In genomic region chr17:2685696-2686095, GRCh38 we compare ENCODE assay signal across 19 cellular contexts. TPM values are rescaled to one million over a fixed set of nuclear protein-coding genes. Genes with fewer than 3 reads are reported as not detected.
DNase-seq lines count a peak whose midpoint lies in the region; ATAC-seq and TF ChIP-seq lines count a peak whose summit lies in the region.
"Had no signal": no experiment of that assay in that cellular context is flagged by ENCODE, and none has a peak within 500 bp of the region (broad histone marks: within the 10 kb centered on the region; RNA-seq: fewer than 3 reads in every experiment).

No MANE protein-coding gene starts in this region.

- no peak overlapping the region for H3K4me2 ChIP-seq in H9 (ENCODE audit: insufficient read depth, insufficient read length, low read length)

- no peak overlapping the region for H3K56ac ChIP-seq in H9 (ENCODE audit: insufficient read length, low read depth, low read length)

- no peaks in the 10 kb centered on the region for H3K79me1 ChIP-seq in H9 (ENCODE audit: insufficient read depth, low read depth, low read length, poor library complexity, severe bottlenecking)

- H3K4me3 ChIP-seq in BE2C (ENCODE audit: low read depth, low read length) (no peak overlapping the region), left ventricle myocardium inferior (no peak overlapping the region)
- H3K4me3 ChIP-seq: heart right ventricle, vagina had no signal

- no peak overlapping the region for H2BK120ac ChIP-seq in H9 (ENCODE audit: low read depth, low read length, poor library complexity, severe bottlenecking)

- H3K4ac ChIP-seq in H9 (ENCODE audit: low read depth, low read length) = no peak overlapping the region

- no peak overlapping the region for H4K8ac ChIP-seq in H9 (replicated peaks; ENCODE audit: insufficient read length, low read depth, low read length)

- no peak overlapping the region for H3T11ph ChIP-seq in H9 (ENCODE audit: low read length)

- H3K27ac ChIP-seq in H9 (ENCODE audit: insufficient read length, low read depth, low read length) (no peak overlapping the region), left ventricle myocardium inferior (replicated peaks) (peak overlapping the region; percentile 75)
- H3K27ac ChIP-seq: vagina had no signal

- H2BK5ac ChIP-seq in H9 (ENCODE audit: insufficient read length, low read length) = no peak overlapping the region

- H2BK12ac ChIP-seq in H9 (ENCODE audit: insufficient read length, low read depth, low read length) = no peak overlapping the region

- ATAC-seq in HG03439 (IDR thresholded peaks at IDR 0.05; ENCODE audit: unreplicated experiment) = no peak
- ATAC-seq: activated CD4-positive, CD25-positive, alpha-beta regulatory T cell treated with anti-CD3 and anti-CD28 coated beads, Interleukin-2, amount 50 U/mL, for 24 hours; effector memory CD8-positive, alpha-beta T cell had no signal

- H3K36me3 ChIP-seq in BE2C (peaks cover 18% of the 10 kb centered on the region), left ventricle myocardium inferior (peaks cover 45% of the 10 kb centered on the region)

- WGBS in H9 (ENCODE audit: extremely low coverage, insufficient read length, low lambda C conversion rate) = no CpG with 5 or more reads among the region's 15 CpGs

- no peak overlapping the region; the same call in 1 of the 2 replicates for H3K14ac ChIP-seq in H9 (ENCODE audit: insufficient read depth, low read length)

- no peak overlapping the region for H3K23ac ChIP-seq in H9 (ENCODE audit: insufficient read length, low read depth, low read length)

- intact Hi-C loops in left ventricle myocardium inferior (cut with micrococcal nuclease) = no loop called here

- H3K9me3 ChIP-seq in BE2C (no peaks in the 10 kb centered on the region), H9 (ENCODE audit: control insufficient read depth, low read depth, low read length) (no peaks in the 10 kb centered on the region), left ventricle myocardium inferior (replicated peaks) (no peaks in the 10 kb centered on the region)
- H3K9me3 ChIP-seq: heart right ventricle, vagina had no signal

- no peak overlapping the region for H2BK20ac ChIP-seq in H9 (ENCODE audit: low read depth, low read length, poor library complexity, severe bottlenecking)

- no peaks in the 10 kb centered on the region; the same call in 1 of the 2 replicates for H3K79me2 ChIP-seq in H9 (ENCODE audit: insufficient read depth, low read length)

- no peak overlapping the region for H4K91ac ChIP-seq in H9 (ENCODE audit: insufficient read length, low read depth, low read length)

- TF ChIP-seq CTCF in BE2C (IDR thresholded peaks at IDR 0.05; ENCODE audit: low read depth, low read length) (no peak), H9 (conservative IDR thresholded peaks at IDR 0.05) (no peak), left ventricle myocardium inferior (IDR thresholded peaks at IDR 0.05; ENCODE audit: borderline replicate concordance) (no peak), osteocyte (IDR thresholded peaks at IDR 0.05) (no peak)

- no peak overlapping the region for H3K9ac ChIP-seq in H9 (ENCODE audit: extremely low read depth, insufficient read length, low read length)

- H3K18ac ChIP-seq in H9 (ENCODE audit: insufficient read length, low read depth, low read length) = no peak overlapping the region

- H4K20me1 ChIP-seq in H9 (ENCODE audit: control insufficient read depth, insufficient read depth, insufficient read length) = no peaks in the 10 kb centered on the region

- no peaks in the 10 kb centered on the region for H3K27me3 ChIP-seq in BE2C
- H3K27me3 ChIP-seq in H9 (ENCODE audit: insufficient read depth, low read length) = no peaks in the 10 kb centered on the region
- no peaks in the 10 kb centered on the region for H3K27me3 ChIP-seq in left ventricle myocardium inferior (ENCODE audit: low read depth)
- H3K27me3 ChIP-seq: heart right ventricle, vagina had no signal

- H3K27ac Mint-ChIP-seq in H9 (peak overlapping the region in 1 of 3 experiments; percentile 79; a peak in 2 of 7 replicates), osteocyte (ENCODE audit: unreplicated experiment) (no peak overlapping the region)
- H3K27ac Mint-ChIP-seq: effector memory CD8-positive, alpha-beta T cell; T-helper 2 cell treated with Interferon-gamma antibody and Interleukin-4, amounts not matched to agents 5 μg/mL and 100 μg/mL, for 36 hours had no signal

- H3K4me3 Mint-ChIP-seq in H9 (no peak overlapping the region), osteocyte (ENCODE audit: unreplicated experiment) (no peak overlapping the region)
- H3K4me3 Mint-ChIP-seq: activated naive CD4-positive, alpha-beta T cell treated with anti-CD3 and anti-CD28 coated beads, Interleukin-2, amount 10 ng/mL, durations not matched to agents 7 days and 5 days; effector memory CD8-positive, alpha-beta T cell; nephron; T-helper 2 cell treated with Interferon-gamma antibody and Interleukin-4, amounts not matched to agents 5 μg/mL and 100 μg/mL, for 36 hours had no signal

- no peaks in the 10 kb centered on the region for H3K4me1 ChIP-seq in BE2C
- H3K4me1 ChIP-seq in H9 (ENCODE audit: insufficient read depth, low read length) = no peaks in the 10 kb centered on the region
- H3K4me1 ChIP-seq in left ventricle myocardium inferior = peaks cover 52% of the 10 kb centered on the region

- no peak overlapping the region for H2BK15ac ChIP-seq in H9 (ENCODE audit: low read depth, low read length)

- H4K5ac ChIP-seq in H9 (ENCODE audit: insufficient read length, low read depth, low read length) = no peak overlapping the region

- DNase-seq in BE2C = peak; percentile 3
- peak; percentile 58 for DNase-seq in H9
- no peak for DNase-seq in left ventricle myocardium inferior
- DNase-seq in osteocyte (ENCODE audit: extremely low spot score, unreplicated experiment) = peak; percentile 82
- DNase-seq in NCI-H69 (lab: John Stamatoyannopoulos, UW) = no peak
- no peak for DNase-seq in stimulated activated CD4-positive, alpha-beta T cell treated with anti-CD3 and anti-CD28 coated beads, Interleukin-4, amount 100 ng/mL, for 1 hour
- DNase-seq: activated naive CD4-positive, alpha-beta T cell treated with anti-CD3 and anti-CD28 coated beads, Interleukin-2, amount 10 ng/mL, durations not matched to agents 7 days and 5 days; aorta; Calu3; effector memory CD8-positive, alpha-beta T cell; GDM1; NCI-H1105 treated with DMSO at 0.1 percent for 48 hours; SIG-M5 had no signal

- no peaks in the 10 kb centered on the region for H3K27me3 Mint-ChIP-seq in H9 (ENCODE audit: low read depth)
- H3K27me3 Mint-ChIP-seq in osteocyte (ENCODE audit: unreplicated experiment) = no peaks in the 10 kb centered on the region
- H3K27me3 Mint-ChIP-seq: activated naive CD4-positive, alpha-beta T cell treated with anti-CD3 and anti-CD28 coated beads, Interleukin-2, amount 10 ng/mL, durations not matched to agents 7 days and 5 days; effector memory CD8-positive, alpha-beta T cell had no signal

- H3K4me1 Mint-ChIP-seq in H9 (peaks cover 9 to 19% of the 10 kb centered on the region in 2 experiments), osteocyte (ENCODE audit: unreplicated experiment) (peaks cover 16% of the 10 kb centered on the region)
- H3K4me1 Mint-ChIP-seq: activated naive CD4-positive, alpha-beta T cell treated with anti-CD3 and anti-CD28 coated beads, Interleukin-2, amount 10 ng/mL, durations not matched to agents 7 days and 5 days had no signal

- peaks cover 8 to 40% (median 29%) of the 10 kb centered on the region in 3 experiments; a peak in 6 of 7 replicates for H3K36me3 Mint-ChIP-seq in H9 (ENCODE audit: insufficient read depth in 1 of 3, low read depth in 3 of 3)
- H3K36me3 Mint-ChIP-seq in osteocyte (ENCODE audit: unreplicated experiment) = peaks cover 36% of the 10 kb centered on the region

- H2AK5ac ChIP-seq in H9 (ENCODE audit: insufficient read length, low read length) = no peak overlapping the region

- no peaks in the 10 kb centered on the region for H3K9me3 Mint-ChIP-seq in H9
- H3K9me3 Mint-ChIP-seq in osteocyte (ENCODE audit: unreplicated experiment) = no peaks in the 10 kb centered on the region
- H3K9me3 Mint-ChIP-seq: activated naive CD4-positive, alpha-beta T cell treated with anti-CD3 and anti-CD28 coated beads, Interleukin-2, amount 10 ng/mL, durations not matched to agents 7 days and 5 days; effector memory CD8-positive, alpha-beta T cell; nephron; T-helper 2 cell treated with Interferon-gamma antibody and Interleukin-4, amounts not matched to agents 5 μg/mL and 100 μg/mL, for 36 hours had no signal

- H3K23me2 ChIP-seq in H9 (ENCODE audit: insufficient read length, low read depth, low read length, poor library complexity, severe bottlenecking) = no peaks in the 10 kb centered on the region

- H2AFZ ChIP-seq in H9 (ENCODE audit: low read length) = no peak overlapping the region

RNA-seq across cellular contexts. Expression of gene CLUH, which starts 25.9 kb away (rescaled TPM):
- polyA plus RNA-seq in BE2C (2012; ENCODE audit: insufficient read depth, insufficient read length, low read depth) = 176 TPM
- total RNA-seq in H9 (2021) (91.3 and 97.0 TPM in 2 replicates), left ventricle myocardium inferior (181 TPM), osteocyte (47.0 and 49.4 TPM in 2 replicates)

Comparison
In these comparisons a context has a peak if more than half of its experiments do, and no peak if none do; other contexts are left out.
1. DNase-seq: peak in BE2C (single experiment), H9 (single experiment) and osteocyte (single experiment); none in left ventricle myocardium inferior (single experiment), NCI-H69 (single experiment) and stimulated activated CD4-positive, alpha-beta T cell treated with anti-CD3 and anti-CD28 coated beads, Interleukin-4, amount 100 ng/mL, for 1 hour (single experiment).